ENCODE assay signal across 1 cellular context in genomic region chr17:6633263-6633662, GRCh38.
TF ChIP-seq lines count a peak whose summit lies in the region.

No MANE protein-coding gene starts in this region.

TF ChIP-seq in IMR-90, 13 proteins besides CTCF, POLR2A, EP300 and RAD21:
- TF ChIP-seq MXI1 (IDR thresholded peaks at IDR 0.05; ENCODE audit: borderline replicate concordance, low read depth, low read length), result no peak
- peak; percentile 95 for TF ChIP-seq NFE2L2 (IDR thresholded peaks at IDR 0.05; ENCODE audit: low read depth, low read length)
- no peak for TF ChIP-seq BHLHE40 (IDR thresholded peaks at IDR 0.05; ENCODE audit: low read depth, low read length)
- TF ChIP-seq SMC3 (IDR thresholded peaks at IDR 0.05; ENCODE audit: low read depth, low read length), result no peak
- no peak for TF ChIP-seq FOS (IDR thresholded peaks at IDR 0.05; ENCODE audit: low read depth, low read length)
- no peak for TF ChIP-seq MAZ (IDR thresholded peaks at IDR 0.05; ENCODE audit: borderline replicate concordance, low read depth, low read length)
- peak; percentile 78 for TF ChIP-seq MAFK (IDR thresholded peaks at IDR 0.05; ENCODE audit: low read depth, low read length)
- no peak for TF ChIP-seq CEBPB (IDR thresholded peaks at IDR 0.05; ENCODE audit: low read depth, low read length)
- no peak for TF ChIP-seq ELK1 (IDR thresholded peaks at IDR 0.05; ENCODE audit: borderline replicate concordance, low read depth, low read length)
